In the genomic region with DNA sequence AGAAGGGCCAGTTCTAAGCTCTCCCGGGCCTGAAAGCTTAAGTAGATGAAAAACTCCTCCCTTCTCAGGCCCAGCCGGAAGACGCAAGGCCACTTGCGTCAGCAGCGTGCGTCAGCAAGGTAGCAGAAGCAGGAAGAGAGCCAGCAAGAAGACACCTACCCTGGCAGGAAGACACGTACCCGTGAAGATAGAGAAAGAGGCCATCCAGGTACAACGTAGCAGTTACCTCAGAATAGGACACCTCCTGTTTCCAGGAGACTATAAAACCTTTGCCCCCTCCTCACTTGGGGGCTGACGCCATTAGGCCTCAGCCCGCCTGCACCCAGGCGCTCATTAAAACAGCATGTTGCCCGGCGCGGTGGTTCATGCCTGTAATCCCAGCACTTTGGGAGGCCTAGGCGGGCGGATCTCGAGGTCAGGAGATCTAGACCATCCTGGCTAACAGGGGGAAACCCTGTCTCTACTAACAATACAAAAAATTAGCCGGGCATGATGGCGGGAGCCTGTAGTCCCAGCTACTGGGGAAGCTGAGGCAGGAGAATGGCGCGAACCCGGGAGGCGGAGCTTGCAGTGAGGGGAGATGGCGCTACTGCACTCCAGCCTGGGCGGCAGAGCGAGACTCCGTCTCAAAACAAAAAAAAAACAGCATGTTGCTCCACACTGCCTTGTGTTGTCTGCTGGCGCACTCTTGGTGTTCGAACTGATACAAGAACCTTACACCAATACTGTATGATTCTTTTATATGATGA, we compare ENCODE assay signal across 24 cellular contexts.
A peak's percentile ranks its signal among the peaks of the same experiment; 100 is the strongest.
DNase-seq lines count a peak whose midpoint lies in the region; ATAC-seq, FAIRE-seq and TF ChIP-seq lines count a peak whose summit lies in the region.
"Had no signal": no experiment of that assay in that cellular context is flagged by ENCODE, and none has a peak within 500 bp of the region (broad histone marks: within the 10 kb centered on the region; RNA-seq: fewer than 3 reads in every experiment).

No MANE protein-coding gene starts in this region.

- no peaks in the 10 kb centered on the region for H3K27me3 Mint-ChIP-seq in CD8-positive, alpha-beta memory T cell
- no peaks in the 10 kb centered on the region for H3K27me3 Mint-ChIP-seq in activated CD8-positive, alpha-beta T cell treated with anti-CD3 and anti-CD28 coated beads for 36 hours
- H3K27me3 Mint-ChIP-seq in chondrocyte (ENCODE audit: low read depth), result no peaks in the 10 kb centered on the region
- H3K27me3 Mint-ChIP-seq: CD4-positive, alpha-beta T cell; T-helper 17 cell had no signal

- no peaks in the 10 kb centered on the region for H3K9me3 ChIP-seq in CD8-positive, alpha-beta memory T cell (ENCODE audit: low read length)
- H3K9me3 ChIP-seq in PC-9 (ENCODE audit: insufficient read depth, low read depth) (no peaks in the 10 kb centered on the region; the same call in 1 of the 2 replicates), K562 (replicated peaks; ENCODE audit: control insufficient read depth, insufficient read depth, low read depth, low read length) (peaks cover 7% of the 10 kb centered on the region; the same call in 1 of the 2 replicates)
- H3K9me3 ChIP-seq: A549 had no signal

- H3K27ac Mint-ChIP-seq in CD8-positive, alpha-beta memory T cell, result no peak overlapping the region
- H3K27ac Mint-ChIP-seq in activated CD8-positive, alpha-beta T cell treated with anti-CD3 and anti-CD28 coated beads for 36 hours, result no peak overlapping the region
- no peak overlapping the region for H3K27ac Mint-ChIP-seq in chondrocyte (ENCODE audit: unreplicated experiment)
- H3K27ac Mint-ChIP-seq: CD4-positive, alpha-beta T cell; HFFc6; T-helper 17 cell had no signal

- peaks cover 32% of the 10 kb centered on the region for H3K79me2 ChIP-seq in PC-9 (ENCODE audit: low read depth)
- peaks cover 50% of the 10 kb centered on the region for H3K79me2 ChIP-seq in K562 (ENCODE audit: control insufficient read depth, insufficient read depth, low read length)

- peak overlapping the region; percentile 96 for H2AFZ ChIP-seq in PC-9
- H2AFZ ChIP-seq in K562 (ENCODE audit: low read depth, low read length), result peak overlapping the region; percentile 96

- ATAC-seq in K562, result peak; percentile 94
- ATAC-seq in activated CD8-positive, alpha-beta T cell treated with anti-CD3 and anti-CD28 coated beads for 36 hours, result no peak
- ATAC-seq: A549, T-helper 17 cell had no signal

- peaks cover 0 to 12% (median 10%) of the 10 kb centered on the region in 5 donors for H3K9me3 Mint-ChIP-seq in CD8-positive, alpha-beta memory T cell
- no peaks in the 10 kb centered on the region for H3K9me3 Mint-ChIP-seq in activated CD8-positive, alpha-beta T cell treated with anti-CD3 and anti-CD28 coated beads for 36 hours
- no peaks in the 10 kb centered on the region for H3K9me3 Mint-ChIP-seq in chondrocyte (ENCODE audit: low read depth)

- CTCF ChIA-PET in CD8-positive, alpha-beta memory T cell (lab: Charles Lee), result no interaction called here
- CTCF ChIA-PET in PC-9 (lab: Charles Lee) (no interaction called here), K562 (lab: Yijun Ruan, JAX; ENCODE audit: low intra/inter-chr PET ratio) (no interaction called here), RWPE1 (lab: Yijun Ruan, JAX) (no interaction called here)
- CTCF ChIA-PET in activated CD8-positive, alpha-beta T cell treated with anti-CD3 and anti-CD28 coated beads for 36 hours (lab: Charles Lee), result no interaction called here

- no peaks in the 10 kb centered on the region for H3K27me3 ChIP-seq in CD8-positive, alpha-beta memory T cell (ENCODE audit: insufficient read depth, low read length, poor library complexity, severe bottlenecking)
- no peaks in the 10 kb centered on the region for H3K27me3 ChIP-seq in PC-9 (ENCODE audit: insufficient read depth, low read depth)
- H3K27me3 ChIP-seq in K562 (ENCODE audit: control insufficient read depth in 2 of 2, insufficient read depth in 2 of 2, low read length in 2 of 2), result no peaks in the 10 kb centered on the region

- TSS peak; percentile 60 for BruUV-seq in PC-9 (replicated peaks; lab: Mats Ljungman, UMichigan)
- TSS peak; percentile 54 for BruUV-seq in K562 (replicated peaks; lab: Mats Ljungman, UMichigan)

- peak overlapping the region; percentile 61 for H3K27ac ChIP-seq in CD8-positive, alpha-beta memory T cell (ENCODE audit: low read depth, low read length)
- H3K27ac ChIP-seq in PC-9 (peak overlapping the region; percentile 74), K562 (ENCODE audit: extremely low read depth, low read depth, low read length) (peak overlapping the region; percentile 97), RWPE1 (no peak overlapping the region)
- H3K27ac ChIP-seq: A549 had no signal

- no peaks in the 10 kb centered on the region for H3K4me1 ChIP-seq in CD8-positive, alpha-beta memory T cell (ENCODE audit: insufficient read depth, low read length)
- H3K4me1 ChIP-seq in PC-9 (replicated peaks; ENCODE audit: insufficient read depth), result peaks cover 12% of the 10 kb centered on the region
- H3K4me1 ChIP-seq in K562 (replicated peaks in 1 of 2; ENCODE audit: control insufficient read depth in 2 of 2, insufficient read depth in 2 of 2, low read length in 2 of 2), result peaks cover 0 to 19% of the 10 kb centered on the region in 2 experiments; a peak in 3 of 5 replicates
- H3K4me1 ChIP-seq: A549 had no signal

- no peaks in the 10 kb centered on the region for H3K9me1 ChIP-seq in K562 (ENCODE audit: control insufficient read depth, insufficient read depth, low read length)

- no peak for TF ChIP-seq RAD21 in K562 (CRISPR knock-in tag; conservative IDR thresholded peaks at IDR 0.05 in 1 of 2, IDR thresholded peaks at IDR 0.05 in 1 of 2)

- peak; percentile 89 for TF ChIP-seq POLR2A in K562 (conservative IDR thresholded peaks at IDR 0.05)

- H3K36me3 Mint-ChIP-seq in CD8-positive, alpha-beta memory T cell, result no peaks in the 10 kb centered on the region
- no peaks in the 10 kb centered on the region for H3K36me3 Mint-ChIP-seq in activated CD8-positive, alpha-beta T cell treated with anti-CD3 and anti-CD28 coated beads for 36 hours (ENCODE audit: low read depth)
- H3K36me3 Mint-ChIP-seq in chondrocyte (ENCODE audit: low read depth), result no peaks in the 10 kb centered on the region

- H4K20me1 ChIP-seq in PC-9 (ENCODE audit: insufficient read depth) (no peaks in the 10 kb centered on the region), K562 (replicated peaks; ENCODE audit: control insufficient read depth, insufficient read depth, low read length) (no peaks in the 10 kb centered on the region)

- H3F3A ChIP-seq in PC-9 (ENCODE audit: insufficient read depth, low read depth), result 0 out of 2 replicates have a peak, but pooled peaks cover 3% of the 10 kb centered on the region

- intact Hi-C loops in PC-9 (cut with micrococcal nuclease; ENCODE audit: unreplicated experiment), result no loop called here
- intact Hi-C loops in K562 (cut with micrococcal nuclease), result no loop called here
- intact Hi-C loops in activated CD8-positive, alpha-beta T cell treated with anti-CD3 and anti-CD28 coated beads for 36 hours (cut with micrococcal nuclease), result no loop called here

- H3K4me2 ChIP-seq in PC-9 (peak overlapping the region; percentile 82), K562 (ENCODE audit: insufficient read depth, low read length) (peak overlapping the region; percentile 88)
- H3K4me2 ChIP-seq: A549 had no signal

- H3K4me1 Mint-ChIP-seq in CD8-positive, alpha-beta memory T cell, result no peaks in the 10 kb centered on the region
- H3K4me1 Mint-ChIP-seq in activated CD8-positive, alpha-beta T cell treated with anti-CD3 and anti-CD28 coated beads for 36 hours (ENCODE audit: low read depth), result no peaks in the 10 kb centered on the region
- no peaks in the 10 kb centered on the region for H3K4me1 Mint-ChIP-seq in chondrocyte (ENCODE audit: low read depth)
- H3K4me1 Mint-ChIP-seq: T-helper 17 cell had no signal

- 0 out of 2 replicates have a peak, but pooled peaks have one; percentile 21 for TF ChIP-seq EP300 in K562 (IDR thresholded peaks at IDR 0.05; ENCODE audit: low read length)

- no peaks in the 10 kb centered on the region for H3K36me3 ChIP-seq in CD8-positive, alpha-beta memory T cell (ENCODE audit: insufficient read depth, low read length)
- H3K36me3 ChIP-seq in PC-9 (ENCODE audit: low read depth) (peaks cover 28% of the 10 kb centered on the region), K562 (ENCODE audit: control insufficient read depth, insufficient read depth, low read length) (peaks cover 31% of the 10 kb centered on the region)

- POLR2A ChIA-PET in CD8-positive, alpha-beta memory T cell (lab: Charles Lee), result no interaction called here
- POLR2A ChIA-PET in PC-9 (lab: Charles Lee; ENCODE audit: unreplicated experiment) (interaction anchor here (0.6 kb wide), 2 partner anchors 30 to 396 kb away, joined by 3 to 5 read pairs; no protein-coding TSS in a partner anchor), K562 (lab: Yijun Ruan, JAX) (interaction anchor here (0.7 to 2.0 kb wide), 2 partner anchors 10 to 15 kb away, joined by 3 to 8 read pairs; no protein-coding TSS in a partner anchor), RWPE1 (lab: Yijun Ruan, JAX; ENCODE audit: low non-redundant PET) (no interaction called here)
- POLR2A ChIA-PET in activated CD8-positive, alpha-beta T cell treated with anti-CD3 and anti-CD28 coated beads for 36 hours (lab: Charles Lee), result no interaction called here

- TF ChIP-seq CTCF in PC-9 (conservative IDR thresholded peaks at IDR 0.05), result no peak
- no peak for TF ChIP-seq CTCF in K562 (IDR thresholded peaks at IDR 0.05 in 2 of 3, conservative IDR thresholded peaks at IDR 0.05 in 1 of 3; ENCODE audit: insufficient read depth in 2 of 3, low read depth in 1 of 3, low read length in 3 of 3)
- TF ChIP-seq CTCF in RWPE1 (conservative IDR thresholded peaks at IDR 0.05; ENCODE audit: low read depth), result no peak
- TF ChIP-seq CTCF in activated CD8-positive, alpha-beta T cell treated with anti-CD3 and anti-CD28 coated beads for 36 hours (IDR thresholded peaks at IDR 0.05), result no peak
- no peak for TF ChIP-seq CTCF in chondrocyte (IDR thresholded peaks at IDR 0.05)

- H3K4me3 Mint-ChIP-seq in CD8-positive, alpha-beta memory T cell, result no peak overlapping the region
- no peak overlapping the region for H3K4me3 Mint-ChIP-seq in activated CD8-positive, alpha-beta T cell treated with anti-CD3 and anti-CD28 coated beads for 36 hours
- H3K4me3 Mint-ChIP-seq in chondrocyte (ENCODE audit: unreplicated experiment), result no peak overlapping the region
- H3K4me3 Mint-ChIP-seq: CD4-positive, alpha-beta T cell; HFFc6; T-helper 17 cell had no signal

- peak overlapping the region; percentile 94 for H3K9ac ChIP-seq in K562 (ENCODE audit: insufficient read depth in 1 of 2, low read depth in 2 of 2, low read length in 2 of 2)

- H3K9me2 ChIP-seq in PC-9 (ENCODE audit: insufficient read depth), result no peaks in the 10 kb centered on the region

- under 1% methylated on average over 26 of the region's 30 CpGs for WGBS in K562 (ENCODE audit: insufficient coverage, low coverage, missing lambda C conversion rate)

- FAIRE-seq in K562 (lab: Jason Lieb, UNC), result peak; percentile 95
- FAIRE-seq: A549, GM12892, GM18507, H54, RCC 7860 had no signal

- H3K4me3 ChIP-seq in CD8-positive, alpha-beta memory T cell (ENCODE audit: low read length), result no peak overlapping the region
- H3K4me3 ChIP-seq in PC-9 (peak overlapping the region; percentile 77), K562 (peak overlapping the region; percentile 64)
- H3K4me3 ChIP-seq: A549 had no signal

- peak in 1 of 5 donors; percentile 31 for DNase-seq in CD8-positive, alpha-beta memory T cell
- DNase-seq in HuH-7 (ENCODE audit: low spot score) (peak; percentile 55), PC-9 (peak; percentile 52 to 82), K562 (ENCODE audit: extremely low read depth in 1 of 4, low spot score in 3 of 4) (peak; percentile 49 to 95 (median 57)), RWPE1 (ENCODE audit: low spot score) (no peak), SW480 (ENCODE audit: low spot score) (no peak), chondrocyte (ENCODE audit: low spot score) (no peak)
- no peak for DNase-seq in activated CD8-positive, alpha-beta T cell treated with anti-CD3 and anti-CD28 coated beads for 36 hours
- DNase-seq: CD4-positive, alpha-beta T cell; DMS153; EL; HFFc6; NCI-H1105 treated with DMSO at 0.1 percent for 48 hours; NCI-H187; NCI-H446; NCI-H526 treated with DMSO at 0.1 percent for 48 hours; NK-92 treated with Interleukin-12 subunit alpha and Interleukin-12 subunit beta, amount 100 ng/mL, for 24 hours; SIG-M5; T-helper 17 cell had no signal

- in situ Hi-C loops in K562 (cut with MboI), result no loop called here

Comparison
In these comparisons a context has a peak if more than half of its experiments do, and no peak if none do; other contexts are left out.
1. DNase-seq: peak in HuH-7 (single experiment), PC-9 (2 of 2) and K562 (4 of 4); none in RWPE1 (single experiment), activated CD8-positive, alpha-beta T cell treated with anti-CD3 and anti-CD28 coated beads for 36 hours (single experiment), SW480 (single experiment) and chondrocyte (single experiment).
2. POLR2A ChIA-PET loops: an anchor here in PC-9 (0.6 kb wide) and K562 (0.7 to 2.0 kb wide); none called in CD8-positive, alpha-beta memory T cell, RWPE1 and activated CD8-positive, alpha-beta T cell treated with anti-CD3 and anti-CD28 coated beads for 36 hours.